Comparison of ENCODE assay signal across 3 cellular contexts in the genomic region with DNA sequence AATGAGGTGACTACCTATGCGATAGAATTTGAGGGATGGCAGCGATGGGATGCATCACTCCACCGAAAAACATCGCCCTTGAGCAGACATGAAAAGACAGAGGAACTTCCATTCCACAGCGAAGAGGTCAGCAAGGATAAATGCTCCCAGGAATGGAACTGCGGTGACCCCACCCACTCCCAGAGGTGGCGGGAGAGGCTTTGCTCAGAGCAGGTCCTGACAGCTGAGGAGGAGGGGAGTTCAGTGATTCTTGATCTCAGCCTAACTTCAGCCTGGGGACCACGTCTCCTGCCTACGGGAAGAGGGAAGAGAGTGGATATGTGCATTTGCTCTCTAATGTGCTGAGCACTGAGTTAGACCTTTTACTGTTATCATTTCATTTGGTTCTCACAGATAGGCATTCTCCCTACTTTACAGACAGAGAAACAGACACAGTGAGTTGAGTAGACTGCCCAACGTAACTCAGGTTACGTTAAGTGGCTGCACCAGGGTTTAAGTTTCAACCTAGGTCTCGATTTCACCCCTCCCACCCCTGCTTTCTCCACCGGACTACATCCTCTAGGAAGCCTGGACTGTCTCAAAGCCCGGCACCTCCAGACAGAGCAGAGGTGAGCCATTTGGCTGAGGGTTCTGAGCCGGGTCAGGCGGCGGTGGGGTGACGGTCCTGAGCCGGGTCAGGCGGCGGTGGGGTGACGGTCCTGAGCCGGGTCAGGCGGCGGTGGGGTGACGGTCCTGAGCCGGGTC.
TF ChIP-seq lines count a peak whose summit lies in the region.

No MANE protein-coding gene starts in this region.

TF ChIP-seq in SK-N-SH treated with all-trans-retinoic acid at 6 μM for 48 hours, 23 proteins besides CTCF, POLR2A, EP300 and RAD21 (continued from another document):
- TF ChIP-seq ZNF8 (CRISPR knock-in tag; IDR thresholded peaks at IDR 0.05): no peak
- no peak for TF ChIP-seq ZFP30 (CRISPR knock-in tag; IDR thresholded peaks at IDR 0.05)
- TF ChIP-seq PATZ1 (CRISPR knock-in tag; IDR thresholded peaks at IDR 0.05; ENCODE audit: borderline replicate concordance): no peak
- no peak for TF ChIP-seq OSR1 (CRISPR knock-in tag; IDR thresholded peaks at IDR 0.05)
- no peak for TF ChIP-seq TOX (CRISPR knock-in tag; IDR thresholded peaks at IDR 0.05; ENCODE audit: borderline replicate concordance)
- no peak for TF ChIP-seq RARB (CRISPR knock-in tag; IDR thresholded peaks at IDR 0.05)
- TF ChIP-seq ZC3H10 (CRISPR knock-in tag; IDR thresholded peaks at IDR 0.05): no peak
- no peak for TF ChIP-seq BACH2 (CRISPR knock-in tag; IDR thresholded peaks at IDR 0.05; ENCODE audit: borderline replicate concordance)

TF ChIP-seq in SK-N-SH, 30 proteins besides CTCF, POLR2A, EP300 and RAD21 (continued from another document):
- TF ChIP-seq NRF1 (IDR thresholded peaks at IDR 0.05; ENCODE audit: low read depth, low read length): no peak
- TF ChIP-seq, protein P1, sequence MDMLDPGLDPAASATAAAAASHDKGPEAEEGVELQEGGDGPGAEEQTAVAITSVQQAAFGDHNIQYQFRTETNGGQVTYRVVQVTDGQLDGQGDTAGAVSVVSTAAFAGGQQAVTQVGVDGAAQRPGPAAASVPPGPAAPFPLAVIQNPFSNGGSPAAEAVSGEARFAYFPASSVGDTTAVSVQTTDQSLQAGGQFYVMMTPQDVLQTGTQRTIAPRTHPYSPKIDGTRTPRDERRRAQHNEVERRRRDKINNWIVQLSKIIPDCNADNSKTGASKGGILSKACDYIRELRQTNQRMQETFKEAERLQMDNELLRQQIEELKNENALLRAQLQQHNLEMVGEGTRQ (IDR thresholded peaks at IDR 0.05; ENCODE audit: borderline replicate concordance, low read depth, low read length): no peak
- TF ChIP-seq, protein P2, sequence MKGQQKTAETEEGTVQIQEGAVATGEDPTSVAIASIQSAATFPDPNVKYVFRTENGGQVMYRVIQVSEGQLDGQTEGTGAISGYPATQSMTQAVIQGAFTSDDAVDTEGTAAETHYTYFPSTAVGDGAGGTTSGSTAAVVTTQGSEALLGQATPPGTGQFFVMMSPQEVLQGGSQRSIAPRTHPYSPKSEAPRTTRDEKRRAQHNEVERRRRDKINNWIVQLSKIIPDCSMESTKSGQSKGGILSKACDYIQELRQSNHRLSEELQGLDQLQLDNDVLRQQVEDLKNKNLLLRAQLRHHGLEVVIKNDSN (IDR thresholded peaks at IDR 0.05; ENCODE audit: borderline replicate concordance, low read depth): no peak
- no peak for TF ChIP-seq RFX5 (IDR thresholded peaks at IDR 0.05; ENCODE audit: low read length)
- no peak for TF ChIP-seq EZH2phosphoT487 (IDR thresholded peaks at IDR 0.05; ENCODE audit: borderline replicate concordance, low read depth)
- no peak for TF ChIP-seq MXI1 (IDR thresholded peaks at IDR 0.05; ENCODE audit: low read depth, low read length)
- no peak for TF ChIP-seq RCOR1 (IDR thresholded peaks at IDR 0.05; ENCODE audit: low read length)
- TF ChIP-seq IRF3 (IDR thresholded peaks at IDR 0.05; ENCODE audit: low read depth, low read length): no peak
- no peak for TF ChIP-seq GABPA (IDR thresholded peaks at IDR 0.05; ENCODE audit: low read depth)
TF ChIP-seq in SK-N-SH: peak in this region for 0.

TF ChIP-seq in HepG2, 621 proteins besides CTCF, POLR2A, EP300 and RAD21 (continued from another document):
- TF ChIP-seq, protein P1 (IDR thresholded peaks at IDR 0.05; ENCODE audit: low read depth, low read length): no peak
- TF ChIP-seq, protein P1 (CRISPR knock-in tag; IDR thresholded peaks at IDR 0.05; ENCODE audit: borderline replicate concordance): no peak
- TF ChIP-seq SPEN (CRISPR knock-in tag; IDR thresholded peaks at IDR 0.05; ENCODE audit: low read depth) (no peak), ZNF18 (CRISPR knock-in tag; IDR thresholded peaks at IDR 0.05; ENCODE audit: insufficient replicate concordance) (no peak), CHD4 (IDR thresholded peaks at IDR 0.05; ENCODE audit: borderline replicate concordance, low read length) (no peak), ZNF232 (CRISPR knock-in tag; IDR thresholded peaks at IDR 0.05; ENCODE audit: borderline replicate concordance) (no peak), ZZZ3 (CRISPR knock-in tag; IDR thresholded peaks at IDR 0.05; ENCODE audit: borderline replicate concordance) (no peak), NCOA5 (CRISPR knock-in tag; IDR thresholded peaks at IDR 0.05) (no peak), GFI1 (CRISPR knock-in tag; IDR thresholded peaks at IDR 0.05; ENCODE audit: borderline replicate concordance) (no peak)
- TF ChIP-seq, protein P3, sequence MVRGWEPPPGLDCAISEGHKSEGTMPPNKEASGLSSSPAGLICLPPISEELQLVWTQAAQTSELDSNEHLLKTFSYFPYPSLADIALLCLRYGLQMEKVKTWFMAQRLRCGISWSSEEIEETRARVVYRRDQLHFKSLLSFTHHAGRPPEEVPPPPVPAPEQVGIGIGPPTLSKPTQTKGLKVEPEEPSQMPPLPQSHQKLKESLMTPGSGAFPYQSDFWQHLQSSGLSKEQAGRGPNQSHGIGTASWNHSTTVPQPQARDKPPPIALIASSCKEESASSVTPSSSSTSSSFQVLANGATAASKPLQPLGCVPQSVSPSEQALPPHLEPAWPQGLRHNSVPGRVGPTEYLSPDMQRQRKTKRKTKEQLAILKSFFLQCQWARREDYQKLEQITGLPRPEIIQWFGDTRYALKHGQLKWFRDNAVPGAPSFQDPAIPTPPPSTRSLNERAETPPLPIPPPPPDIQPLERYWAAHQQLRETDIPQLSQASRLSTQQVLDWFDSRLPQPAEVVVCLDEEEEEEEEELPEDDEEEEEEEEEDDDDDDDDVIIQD (CRISPR knock-in tag; IDR thresholded peaks at IDR 0.05; ENCODE audit: low read depth): no peak
